ENCODE assay signal across 20 cellular contexts in genomic region chr20:43473058-43473704, GRCh38.
"Had no signal": no experiment of that assay in that cellular context is flagged by ENCODE, and none has a peak within 500 bp of the region (broad histone marks: within the 10 kb centered on the region; RNA-seq: fewer than 3 reads in every experiment).

No MANE protein-coding gene starts in this region.

- H3K9me3 Mint-ChIP-seq: activated CD4-positive, alpha-beta memory T cell treated with anti-CD3 and anti-CD28 coated beads for 36 hours; activated naive CD4-positive, alpha-beta T cell treated with anti-CD3 and anti-CD28 coated beads for 36 hours; activated naive CD8-positive, alpha-beta T cell treated with anti-CD3 and anti-CD28 coated beads, Interleukin-2, amount 10 ng/mL, durations not matched to agents 7 days and 5 days; activated T-cell treated with anti-CD3 and anti-CD28 coated beads, Interleukin-2, amount 50 U/mL, for 72 hours; effector memory CD8-positive, alpha-beta T cell; naive thymus-derived CD4-positive, alpha-beta T cell had no signal

- H3K27me3 ChIP-seq: colonic mucosa, dorsolateral prefrontal cortex, heart right ventricle, left lung, upper lobe of left lung had no signal

- H3K9me3 ChIP-seq: colonic mucosa, heart right ventricle, left lung, prostate gland, thoracic aorta, upper lobe of left lung had no signal

- H3K4me1 ChIP-seq: colonic mucosa, prostate gland had no signal

- H3K36me3 ChIP-seq: colonic mucosa, prostate gland had no signal

- H3K4me3 ChIP-seq: colonic mucosa, dorsolateral prefrontal cortex, heart right ventricle, left lung, lung, prostate gland, thoracic aorta, upper lobe of left lung had no signal

- H3K4me1 Mint-ChIP-seq: T-helper 17 cell had no signal

- ATAC-seq: effector memory CD8-positive, alpha-beta T cell; left lung; naive thymus-derived CD4-positive, alpha-beta T cell; T-helper 17 cell had no signal

- H3K27me3 Mint-ChIP-seq: activated CD4-positive, alpha-beta memory T cell treated with anti-CD3 and anti-CD28 coated beads for 36 hours; effector memory CD8-positive, alpha-beta T cell; T-helper 17 cell had no signal

- H3K4me3 Mint-ChIP-seq: activated CD4-positive, alpha-beta memory T cell treated with anti-CD3 and anti-CD28 coated beads for 36 hours; activated naive CD4-positive, alpha-beta T cell treated with anti-CD3 and anti-CD28 coated beads for 36 hours; activated naive CD8-positive, alpha-beta T cell treated with anti-CD3 and anti-CD28 coated beads, Interleukin-2, amount 10 ng/mL, durations not matched to agents 7 days and 5 days; activated T-cell treated with anti-CD3 and anti-CD28 coated beads, Interleukin-2, amount 50 U/mL, for 72 hours; effector memory CD8-positive, alpha-beta T cell; naive thymus-derived CD4-positive, alpha-beta T cell; T-helper 17 cell had no signal

- H3K27ac Mint-ChIP-seq: activated CD4-positive, alpha-beta memory T cell treated with anti-CD3 and anti-CD28 coated beads for 36 hours; activated naive CD4-positive, alpha-beta T cell treated with anti-CD3 and anti-CD28 coated beads for 36 hours; activated naive CD8-positive, alpha-beta T cell treated with anti-CD3 and anti-CD28 coated beads, Interleukin-2, amount 10 ng/mL, durations not matched to agents 7 days and 5 days; effector memory CD8-positive, alpha-beta T cell; T-helper 17 cell had no signal

- DNase-seq: activated CD4-positive, alpha-beta memory T cell treated with anti-CD3 and anti-CD28 coated beads for 36 hours; activated CD4-positive, alpha-beta T cell treated with anti-CD3 and anti-CD28 coated beads for 48 hours; activated effector memory CD4-positive, alpha-beta T cell treated with Interleukin-2 at 50 U/mL for 16 hours; activated naive CD4-positive, alpha-beta T cell treated with anti-CD3 and anti-CD28 coated beads for 36 hours; activated naive CD8-positive, alpha-beta T cell treated with anti-CD3 and anti-CD28 coated beads, Interleukin-2, amount 10 ng/mL, durations not matched to agents 7 days and 5 days; activated T-cell treated with anti-CD3 and anti-CD28 coated beads, Interleukin-2, amount 50 U/mL, for 72 hours; amniotic stem cell; colonic mucosa; dorsolateral prefrontal cortex; effector memory CD8-positive, alpha-beta T cell; heart right ventricle; left lung; naive thymus-derived CD4-positive, alpha-beta T cell; stimulated activated CD4-positive, alpha-beta T cell treated with anti-CD3 and anti-CD28 coated beads, Interleukin-4, amount 100 ng/mL, for 24 hours; stimulated activated naive CD4-positive, alpha-beta T cell treated with Interleukin-2 at 50 U/mL for 16 hours; T-helper 17 cell; upper lobe of left lung had no signal

- H3K27ac ChIP-seq: colonic mucosa, dorsolateral prefrontal cortex, heart right ventricle, left lung, prostate gland, thoracic aorta had no signal
